Comparison of ENCODE assay signal across 8 cellular contexts in the genomic region with DNA sequence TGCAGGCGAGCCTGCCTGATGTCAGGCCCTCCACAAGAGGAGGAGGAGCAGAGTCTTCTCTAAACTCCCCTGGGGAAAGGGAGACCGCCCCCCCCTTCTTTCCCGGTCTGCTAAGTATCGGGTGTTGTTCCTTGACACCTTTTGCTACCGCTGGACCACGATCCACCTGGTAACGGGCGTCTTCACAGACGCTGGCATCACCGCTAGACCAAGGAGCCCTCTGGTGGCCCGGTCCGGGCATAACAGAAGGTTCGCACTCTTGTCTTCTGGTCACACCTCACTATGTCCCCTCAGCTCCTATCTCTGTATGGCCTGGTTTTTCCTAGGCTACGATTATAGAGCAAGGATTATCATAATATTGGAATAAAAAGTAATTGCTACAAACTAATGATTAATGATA.
DNase-seq lines count a peak whose midpoint lies in the region; ATAC-seq and TF ChIP-seq lines count a peak whose summit lies in the region.
"Not testable (repeated sequence)": the region's sequence is repeated elsewhere in the genome, so short reads cannot be mapped to it uniquely, and the experiment has no call there.

No MANE protein-coding gene starts in this region.

- H4K20me1 ChIP-seq in OCI-LY3 (ENCODE audit: insufficient read depth, low read length): not testable (repeated sequence)

- H3K4me3 ChIP-seq in GM06990 (replicated peaks; ENCODE audit: low read depth, low read length); OCI-LY3 (ENCODE audit: low read length); foreskin fibroblast (ENCODE audit: low read depth in 1 of 2, low read length in 2 of 2); mucosa of descending colon; aorta (ENCODE audit: low read length in 2 of 2): not testable (repeated sequence)

- TF ChIP-seq CTCF in GM06990 (IDR thresholded peaks at IDR 0.05; ENCODE audit: insufficient read depth, low read length, poor library complexity, severe bottlenecking): peak; percentile 47
- not testable (repeated sequence) for TF ChIP-seq CTCF in OCI-LY3 (IDR thresholded peaks at IDR 0.05; ENCODE audit: low read depth, low read length); mucosa of descending colon (IDR thresholded peaks at IDR 0.05)
- peak; percentile 32 for TF ChIP-seq CTCF in foreskin fibroblast (IDR thresholded peaks at IDR 0.05; ENCODE audit: low read depth, low read length)

- H3K9me3 ChIP-seq in OCI-LY3 (ENCODE audit: insufficient read depth, low read length); mucosa of descending colon; aorta (ENCODE audit: control insufficient read depth, low read length): not testable (repeated sequence)

- not testable (repeated sequence) for H3K9ac ChIP-seq in OCI-LY3 (ENCODE audit: low read length)

- not testable (repeated sequence) for H3K79me2 ChIP-seq in OCI-LY3 (ENCODE audit: low read length)

- 19 to 25% methylated on average over 11 to 14 of the region's 14 CpGs for WGBS in aorta, 2 donors

- H3K36me3 ChIP-seq in GM06990 (ENCODE audit: control insufficient read depth, insufficient read depth, low read length); OCI-LY3 (replicated peaks; ENCODE audit: low read depth, low read length); mucosa of descending colon (ENCODE audit: low read depth); aorta (ENCODE audit: control insufficient read depth in 1 of 2, insufficient read depth in 2 of 2, low read length in 1 of 2): not testable (repeated sequence)

- not testable (repeated sequence) for ATAC-seq in mucosa of descending colon; aorta (ENCODE audit: low FRiP score)

- H2AFZ ChIP-seq in OCI-LY3 (ENCODE audit: low read depth, low read length): not testable (repeated sequence)

- intact Hi-C loops in mucosa of descending colon (cut with DNase I, micrococcal nuclease); aorta (cut with DNase I): not testable (repeated sequence)

- H3K4me1 ChIP-seq in OCI-LY3 (ENCODE audit: low read length); mucosa of descending colon (ENCODE audit: low read depth); aorta (ENCODE audit: control insufficient read depth in 1 of 2, insufficient read depth in 2 of 2, low read length in 2 of 2): not testable (repeated sequence)

- not testable (repeated sequence) for H3K27me3 ChIP-seq in GM06990 (replicated peaks; ENCODE audit: control insufficient read depth, insufficient read depth, low read length); OCI-LY3 (ENCODE audit: low read depth, low read length); aorta (ENCODE audit: control insufficient read depth in 1 of 2, insufficient read depth in 2 of 2, low read length in 1 of 2)

- not testable (repeated sequence) for H3K27ac ChIP-seq in OCI-LY3 (ENCODE audit: low read length); aorta (ENCODE audit: low read depth in 1 of 2, low read length in 2 of 2)

- H3K4me2 ChIP-seq in OCI-LY3 (ENCODE audit: low read length): peak overlapping the region; percentile 45

- DNase-seq in GM06990 (ENCODE audit: extremely low read depth, insufficient read length) (peak; percentile 32), amniotic epithelial cell (ENCODE audit: low read depth) (peak; percentile 24), foreskin fibroblast (peak; percentile 19 to 71), mucosa of descending colon (peak; percentile 36 to 81 (median 63)), aorta (peak; percentile 64 to 85)
- DNase-seq in activated CD4-positive, alpha-beta T cell treated with anti-CD3 and anti-CD28 coated beads, Interleukin-2, amount 50 U/mL, for 48 hours: peak; percentile 74 to 78
- peak; percentile 71 to 73 for DNase-seq in stimulated activated CD4-positive, alpha-beta T cell treated with anti-CD3 and anti-CD28 coated beads, Interleukin-2, amount 100 ng/mL, for 24 hours

Comparison
In these comparisons a context has a peak if more than half of its experiments do, and no peak if none do; other contexts are left out.
1. DNase-seq: peak in every context shown above with its lines; median percentile 76 in activated CD4-positive, alpha-beta T cell treated with anti-CD3 and anti-CD28 coated beads, Interleukin-2, amount 50 U/mL, for 48 hours; 74 in aorta; 72 in stimulated activated CD4-positive, alpha-beta T cell treated with anti-CD3 and anti-CD28 coated beads, Interleukin-2, amount 100 ng/mL, for 24 hours; 63 in mucosa of descending colon; 45 in foreskin fibroblast; 32 in GM06990; 24 in amniotic epithelial cell.